ENCODE assay signal across 24 cellular contexts in genomic region chrX:45818913-45819312, GRCh38.
A peak's percentile ranks its signal among the peaks of the same experiment; 100 is the strongest.
DNase-seq lines count a peak whose midpoint lies in the region; ATAC-seq and TF ChIP-seq lines count a peak whose summit lies in the region.
"Had no signal": no experiment of that assay in that cellular context is flagged by ENCODE, and none has a peak within 500 bp of the region (broad histone marks: within the 10 kb centered on the region; RNA-seq: fewer than 3 reads in every experiment).

No MANE protein-coding gene starts in this region.

- CTCF ChIA-PET in Calu3 (lab: Charles Lee), result no interaction called here

- no peak for ATAC-seq in T-helper 17 cell
- ATAC-seq: A549, HepG2, K562 had no signal

- intact Hi-C loops in Calu3 (cut with micrococcal nuclease; ENCODE audit: unreplicated experiment), result no loop called here

- no peak for DNase-seq in activated T-cell treated with anti-CD3 and anti-CD28 coated beads, Interleukin-2, amount 50 U/mL, for 24 hours
- DNase-seq in activated T-cell treated with anti-CD3 and anti-CD28 coated beads, Interleukin-2, amount 50 U/mL, for 1 hour, result no peak
- DNase-seq in Calu3 (no peak), T-helper 17 cell (no peak), SKM-1 treated with dmso at 0.1 percent for 144 hours (lab: John Stamatoyannopoulos, UW; ENCODE audit: unreplicated experiment) (no peak), AG08396 (ENCODE audit: low spot score) (no peak), MV-4-11 (lab: John Stamatoyannopoulos, UW) (no peak)
- DNase-seq in activated naive CD8-positive, alpha-beta T cell treated with anti-CD3 and anti-CD28 coated beads for 36 hours, result no peak
- DNase-seq: CD4-positive, alpha-beta T cell; COR-L47; DMS 273 treated with DMSO at 0.1 percent for 48 hours; DMS79 treated with DMSO at 0.1 percent for 48 hours; H9; MM.1S; NCI-H1092; NCI-H1436; NCI-H187 treated with DMSO at 0.1 percent for 48 hours; NCI-H2107; NCI-H446 treated with DMSO at 0.1 percent for 48 hours; NCI-H526 treated with DMSO at 0.1 percent for 48 hours; OCI-M1 had no signal

- H3K9me3 Mint-ChIP-seq in activated T-cell treated with anti-CD3 and anti-CD28 coated beads, Interleukin-2, amount 50 U/mL, for 24 hours, result no peaks in the 10 kb centered on the region
- no peaks in the 10 kb centered on the region for H3K9me3 Mint-ChIP-seq in Calu3 (ENCODE audit: low read depth, unreplicated experiment)
- peaks cover 8% of the 10 kb centered on the region for H3K9me3 Mint-ChIP-seq in activated naive CD8-positive, alpha-beta T cell treated with anti-CD3 and anti-CD28 coated beads for 36 hours
- H3K9me3 Mint-ChIP-seq: CD4-positive, alpha-beta T cell had no signal

- no peak overlapping the region for H3K4me3 Mint-ChIP-seq in activated T-cell treated with anti-CD3 and anti-CD28 coated beads, Interleukin-2, amount 50 U/mL, for 24 hours
- H3K4me3 Mint-ChIP-seq in Calu3 (ENCODE audit: low read depth, unreplicated experiment) (no peak overlapping the region), T-helper 17 cell (no peak overlapping the region)
- no peak overlapping the region for H3K4me3 Mint-ChIP-seq in activated naive CD8-positive, alpha-beta T cell treated with anti-CD3 and anti-CD28 coated beads for 36 hours
- H3K4me3 Mint-ChIP-seq: CD4-positive, alpha-beta T cell; H9 had no signal

- TF ChIP-seq CTCF in Calu3 (IDR thresholded peaks at IDR 0.05; ENCODE audit: unreplicated experiment), result no peak

- peaks cover 72% of the 10 kb centered on the region for H3K4me1 Mint-ChIP-seq in activated T-cell treated with anti-CD3 and anti-CD28 coated beads, Interleukin-2, amount 50 U/mL, for 24 hours (ENCODE audit: low read depth)
- peaks cover 19% of the 10 kb centered on the region for H3K4me1 Mint-ChIP-seq in Calu3 (ENCODE audit: low read depth, unreplicated experiment)
- peaks cover 2% of the 10 kb centered on the region for H3K4me1 Mint-ChIP-seq in T-helper 17 cell
- H3K4me1 Mint-ChIP-seq in activated naive CD8-positive, alpha-beta T cell treated with anti-CD3 and anti-CD28 coated beads for 36 hours, result peaks cover 10% of the 10 kb centered on the region

- no peaks in the 10 kb centered on the region for H3K9me3 ChIP-seq in T-helper 17 cell (ENCODE audit: control insufficient read depth, low read length, poor library complexity, severe bottlenecking)
- H3K9me3 ChIP-seq: A549 had no signal

- H3K36me3 Mint-ChIP-seq in activated T-cell treated with anti-CD3 and anti-CD28 coated beads, Interleukin-2, amount 50 U/mL, for 24 hours (ENCODE audit: low read depth), result peaks cover 96% of the 10 kb centered on the region
- H3K36me3 Mint-ChIP-seq in Calu3 (ENCODE audit: insufficient read depth, unreplicated experiment) (peaks cover 61% of the 10 kb centered on the region), T-helper 17 cell (ENCODE audit: low read depth) (peaks cover 2% of the 10 kb centered on the region)
- H3K36me3 Mint-ChIP-seq in activated naive CD8-positive, alpha-beta T cell treated with anti-CD3 and anti-CD28 coated beads for 36 hours, result peaks cover 60% of the 10 kb centered on the region

- H3K27ac Mint-ChIP-seq in activated T-cell treated with anti-CD3 and anti-CD28 coated beads, Interleukin-2, amount 50 U/mL, for 24 hours, result peak overlapping the region; percentile 87
- H3K27ac Mint-ChIP-seq in Calu3 (ENCODE audit: unreplicated experiment), result peak overlapping the region; percentile 47
- H3K27ac Mint-ChIP-seq in T-helper 17 cell, result peak overlapping the region; percentile 51
- peak overlapping the region; percentile 65 for H3K27ac Mint-ChIP-seq in activated naive CD8-positive, alpha-beta T cell treated with anti-CD3 and anti-CD28 coated beads for 36 hours
- H3K27ac Mint-ChIP-seq: CD4-positive, alpha-beta T cell had no signal

- H3K27me3 Mint-ChIP-seq in activated T-cell treated with anti-CD3 and anti-CD28 coated beads, Interleukin-2, amount 50 U/mL, for 24 hours, result peaks cover 32% of the 10 kb centered on the region
- H3K27me3 Mint-ChIP-seq in Calu3 (ENCODE audit: unreplicated experiment) (no peaks in the 10 kb centered on the region), T-helper 17 cell (no peaks in the 10 kb centered on the region)
- H3K27me3 Mint-ChIP-seq in activated naive CD8-positive, alpha-beta T cell treated with anti-CD3 and anti-CD28 coated beads for 36 hours, result no peaks in the 10 kb centered on the region
- H3K27me3 Mint-ChIP-seq: CD4-positive, alpha-beta T cell had no signal

- no TSS peak for BruUV-seq in Calu3 (replicated peaks; lab: Mats Ljungman, UMichigan)
